Comparison of ENCODE assay signal across 10 cellular contexts in genomic region chr2:24917731-24918325, GRCh38. TPM values are rescaled to one million over a fixed set of nuclear protein-coding genes. Genes with fewer than 3 reads are reported as not detected.
DNase-seq lines count a peak whose midpoint lies in the region; ATAC-seq and TF ChIP-seq lines count a peak whose summit lies in the region.
"Had no signal": no experiment of that assay in that cellular context is flagged by ENCODE, and none has a peak within 500 bp of the region (broad histone marks: within the 10 kb centered on the region; RNA-seq: fewer than 3 reads in every experiment).

No MANE protein-coding gene starts in this region.

- TF ChIP-seq POLR2A in breast epithelium (IDR thresholded peaks at IDR 0.05) = no peak
- TF ChIP-seq POLR2A in vagina (IDR thresholded peaks at IDR 0.05) = no peak
- TF ChIP-seq POLR2A in erythroblast (IDR thresholded peaks at IDR 0.05; ENCODE audit: low read length) = no peak

- H3K9me3 ChIP-seq in right atrium auricular region = no peaks in the 10 kb centered on the region
- no peaks in the 10 kb centered on the region for H3K9me3 ChIP-seq in breast epithelium
- H3K9me3 ChIP-seq in vagina = no peaks in the 10 kb centered on the region
- no peaks in the 10 kb centered on the region for H3K9me3 ChIP-seq in WERI-Rb-1 (ENCODE audit: severe bottlenecking)

- TF ChIP-seq CTCF in right atrium auricular region (IDR thresholded peaks at IDR 0.05) (no peak), breast epithelium (IDR thresholded peaks at IDR 0.05) (no peak), nephron (IDR thresholded peaks at IDR 0.05; ENCODE audit: unreplicated experiment in 3 of 3) (no peak), vagina (IDR thresholded peaks at IDR 0.05) (no peak), WERI-Rb-1 (IDR thresholded peaks at IDR 0.05; ENCODE audit: low read depth, low read length) (no peak)

- no peak overlapping the region for H3K27ac Mint-ChIP-seq in nephron

- no peak for ATAC-seq in Right ventricle myocardium inferior

- H3K36me3 ChIP-seq in right atrium auricular region (no peaks in the 10 kb centered on the region), breast epithelium (no peaks in the 10 kb centered on the region), vagina (no peaks in the 10 kb centered on the region), WERI-Rb-1 (peaks cover 47% of the 10 kb centered on the region)

- peak overlapping the region; percentile 9 to 58 for H3K4me3 ChIP-seq in right atrium auricular region
- H3K4me3 ChIP-seq in breast epithelium = peak overlapping the region; percentile 60 to 96 (median 70)
- H3K4me3 ChIP-seq in vagina = peak overlapping the region; percentile 65 to 94
- no peak overlapping the region for H3K4me3 ChIP-seq in WERI-Rb-1 (ENCODE audit: low read depth, low read length)

- H3K27me3 Mint-ChIP-seq in nephron (ENCODE audit: low read depth) = peaks cover 21% of the 10 kb centered on the region

- no peaks in the 10 kb centered on the region for H3K9me3 Mint-ChIP-seq in nephron

- H3K36me3 Mint-ChIP-seq in nephron (ENCODE audit: low read depth) = peaks cover 13% of the 10 kb centered on the region

- peak overlapping the region; percentile 80 to 91 (median 90) for H3K4me3 Mint-ChIP-seq in nephron

- H3K4me1 Mint-ChIP-seq in nephron = peaks cover 12% of the 10 kb centered on the region

- DNase-seq in right atrium auricular region (ENCODE audit: low spot score) (no peak), Right ventricle myocardium inferior (ENCODE audit: missing footprints) (no peak), breast epithelium (ENCODE audit: low spot score in 2 of 2) (no peak), vagina (ENCODE audit: extremely low spot score in 2 of 2) (no peak), erythroblast (lab: John Stamatoyannopoulos, UW) (no peak), WERI-Rb-1 (no peak), HUDEP-2 (lab: John Stamatoyannopoulos, UW; ENCODE audit: unreplicated experiment in 76 of 76) (no peak)
- DNase-seq: C1 segment of cervical spinal cord, nucleus accumbens had no signal

- H3K4me1 ChIP-seq in right atrium auricular region (peaks cover 0 to 25% of the 10 kb centered on the region in 2 donors), breast epithelium (peaks cover 0 to 9% of the 10 kb centered on the region in 2 donors), vagina (peaks cover 66% of the 10 kb centered on the region)

- H3K27ac ChIP-seq in right atrium auricular region = peak overlapping the region in 1 of 2 donors; percentile 68
- peak overlapping the region in 1 of 2 donors; percentile 88 for H3K27ac ChIP-seq in breast epithelium
- peak overlapping the region; percentile 90 for H3K27ac ChIP-seq in vagina
- no peak overlapping the region for H3K27ac ChIP-seq in WERI-Rb-1

- intact Hi-C loops in Right ventricle myocardium inferior (cut with DNase I) = loop anchor here (5.0 kb wide), 2 partner anchors 46 to 66 kb away; no protein-coding TSS in a partner anchor
- intact Hi-C loops in breast epithelium (cut with DNase I; ENCODE audit: low total_unique reads) = no loop called here
- intact Hi-C loops in vagina (cut with DNase I) = no loop called here

- H3K27me3 ChIP-seq in right atrium auricular region = no peaks in the 10 kb centered on the region
- no peaks in the 10 kb centered on the region for H3K27me3 ChIP-seq in breast epithelium
- H3K27me3 ChIP-seq in vagina = no peaks in the 10 kb centered on the region
- H3K27me3 ChIP-seq in WERI-Rb-1 (ENCODE audit: insufficient read depth, low read depth, severe bottlenecking) = no peaks in the 10 kb centered on the region

RNA-seq across cellular contexts. Expression of gene ADCY3, which starts 2.2 kb away (rescaled TPM):
- total RNA-seq in right atrium auricular region (10 to 100 TPM; 14.1 to 28.4 TPM), Right ventricle myocardium inferior (26.7 TPM), breast epithelium (10 to 100 TPM; 29.3 to 89.1 (median 56.1) TPM), vagina (90.6 TPM)

RNA-seq across cellular contexts. Expression of gene DNAJC27, which starts 53.9 kb away (rescaled TPM):
- 1 to 10 TPM; 7.3 to 7.5 TPM for total RNA-seq in right atrium auricular region
- total RNA-seq in Right ventricle myocardium inferior = 9.8 TPM
- total RNA-seq in breast epithelium = 10 to 100 TPM in 2 of 3 donors, 1 to 10 TPM in 1; 5.1 to 12.6 (median 10.8) TPM
- 11.3 TPM for total RNA-seq in vagina
